In the genomic region with DNA sequence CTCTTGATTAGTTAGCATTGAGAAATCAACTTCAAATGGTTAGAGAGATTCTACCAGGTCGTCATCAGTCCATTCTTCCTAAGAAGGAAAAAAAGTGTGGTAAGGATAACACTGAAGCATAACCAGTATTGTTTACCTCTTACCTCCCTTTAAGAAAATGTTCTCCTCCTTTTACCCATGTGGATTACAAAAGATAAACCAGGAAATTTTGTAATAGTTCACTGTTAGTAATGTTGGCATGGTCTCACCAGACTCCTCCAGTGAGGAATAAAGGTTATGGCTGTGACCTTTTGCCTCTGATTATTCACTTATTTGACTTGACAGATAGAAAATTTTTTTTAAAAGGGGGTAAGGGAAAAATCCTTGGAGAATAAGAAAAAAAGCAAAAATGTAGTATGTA, we compare ENCODE assay signal across 13 cellular contexts. TPM values are rescaled to one million over a fixed set of nuclear protein-coding genes. Genes with fewer than 3 reads are reported as not detected.
A peak's percentile ranks its signal among the peaks of the same experiment; 100 is the strongest.
DNase-seq lines count a peak whose midpoint lies in the region; ATAC-seq and TF ChIP-seq lines count a peak whose summit lies in the region.
"Had no signal": no experiment of that assay in that cellular context is flagged by ENCODE, and none has a peak within 500 bp of the region (broad histone marks: within the 10 kb centered on the region; RNA-seq: fewer than 3 reads in every experiment).

No MANE protein-coding gene starts in this region.

- intact Hi-C loops in sigmoid colon (cut with DNase I), result no loop called here

- POLR2A ChIA-PET in T-cell (lab: Charles Lee), result interaction anchor here (0.5 to 1.2 kb wide), 7 partner anchors 8 to 91 kb away, joined by 3 to 7 read pairs (median 3); partner anchors contain the start of gene CCNH (in 1 of the 2)
- POLR2A ChIA-PET in WTC11 (lab: Charles Lee), result no interaction called here

- H3K4me3 Mint-ChIP-seq in T-cell (no peak overlapping the region), WTC11 (no peak overlapping the region)
- H3K4me3 Mint-ChIP-seq in activated CD8-positive, alpha-beta memory T cell treated with anti-CD3 and anti-CD28 coated beads, Interleukin-2, amount 10 ng/mL, durations not matched to agents 7 days and 5 days, result no peak overlapping the region
- H3K4me3 Mint-ChIP-seq: activated CD4-positive, alpha-beta T cell treated with anti-CD3 and anti-CD28 coated beads, Interleukin-2, amount 10 ng/mL, durations not matched to agents 7 days and 5 days; activated naive CD4-positive, alpha-beta T cell treated with anti-CD3 and anti-CD28 coated beads for 36 hours; naive B cell had no signal

- H3K9me3 Mint-ChIP-seq in T-cell, result no peaks in the 10 kb centered on the region
- H3K9me3 Mint-ChIP-seq in activated CD8-positive, alpha-beta memory T cell treated with anti-CD3 and anti-CD28 coated beads, Interleukin-2, amount 10 ng/mL, durations not matched to agents 7 days and 5 days (ENCODE audit: low read depth), result no peaks in the 10 kb centered on the region
- H3K9me3 Mint-ChIP-seq in WTC11, result no peaks in the 10 kb centered on the region
- H3K9me3 Mint-ChIP-seq: activated CD4-positive, alpha-beta T cell treated with anti-CD3 and anti-CD28 coated beads, Interleukin-2, amount 10 ng/mL, durations not matched to agents 7 days and 5 days; activated naive CD4-positive, alpha-beta T cell treated with anti-CD3 and anti-CD28 coated beads for 36 hours; naive B cell had no signal

- H3K36me3 Mint-ChIP-seq in T-cell, result peaks cover 61% of the 10 kb centered on the region
- H3K36me3 Mint-ChIP-seq in activated CD8-positive, alpha-beta memory T cell treated with anti-CD3 and anti-CD28 coated beads, Interleukin-2, amount 10 ng/mL, durations not matched to agents 7 days and 5 days, result peaks cover 62% of the 10 kb centered on the region
- peaks cover 84% of the 10 kb centered on the region for H3K36me3 Mint-ChIP-seq in WTC11

- H3K4me1 Mint-ChIP-seq in T-cell (peaks cover 26 to 50% (median 37%) of the 10 kb centered on the region in 3 donors), WTC11 (no peaks in the 10 kb centered on the region)
- H3K4me1 Mint-ChIP-seq in activated CD8-positive, alpha-beta memory T cell treated with anti-CD3 and anti-CD28 coated beads, Interleukin-2, amount 10 ng/mL, durations not matched to agents 7 days and 5 days, result peaks cover 21% of the 10 kb centered on the region

- CTCF ChIA-PET in T-cell (lab: Charles Lee), result interaction anchor here in 1 of 2 donors (1.1 kb wide), 1 partner anchor 13 kb away, joined by 3 read pairs; no protein-coding TSS in a partner anchor
- CTCF ChIA-PET in activated CD8-positive, alpha-beta memory T cell treated with anti-CD3 and anti-CD28 coated beads, Interleukin-2, amount 10 ng/mL, durations not matched to agents 7 days and 5 days (lab: Charles Lee), result interaction anchor here (1.2 kb wide), 1 partner anchor 14 kb away, joined by 4 read pairs; no protein-coding TSS in a partner anchor
- CTCF ChIA-PET in WTC11 (lab: Charles Lee), result no interaction called here

- peaks cover 52% of the 10 kb centered on the region for H3K4me1 ChIP-seq in GM23248 (ENCODE audit: insufficient read depth)
- H3K4me1 ChIP-seq in sigmoid colon, result peaks cover 0 to 26% (median 5%) of the 10 kb centered on the region in 4 donors

- ATAC-seq in T-cell (replicated peaks in 1 of 4) (no peak), GM18517 (IDR thresholded peaks at IDR 0.05; ENCODE audit: unreplicated experiment) (no peak), WTC11 (no peak)
- no peak for ATAC-seq in activated CD8-positive, alpha-beta memory T cell treated with anti-CD3 and anti-CD28 coated beads, Interleukin-2, amount 10 ng/mL, durations not matched to agents 7 days and 5 days

- H3K9me3 ChIP-seq in GM23248 (ENCODE audit: low read depth), result no peaks in the 10 kb centered on the region
- H3K9me3 ChIP-seq in sigmoid colon, result no peaks in the 10 kb centered on the region

- H3K79me2 ChIP-seq in GM23248 (ENCODE audit: insufficient read depth), result peaks cover 42% of the 10 kb centered on the region

- TF ChIP-seq POLR2A in sigmoid colon (IDR thresholded peaks at IDR 0.05), result no peak

- WGBS in GM23248 (ENCODE audit: low coverage in 1 of 2, low lambda C conversion rate in 2 of 2, missing lambda C conversion rate in 2 of 2), 2 experiments, result 31 to 32% methylated on average over 1 of the region's 1 CpG
- 71 to 88% methylated on average over 1 of the region's 1 CpG for WGBS in sigmoid colon, 2 donors

- TF ChIP-seq EP300 in sigmoid colon (IDR thresholded peaks at IDR 0.05), result no peak

- H4K20me1 ChIP-seq in GM23248 (ENCODE audit: insufficient read depth), result no peaks in the 10 kb centered on the region

- no peak overlapping the region for H2AFZ ChIP-seq in GM23248

- peak; percentile 76 for DNase-seq in GM23248
- no peak for DNase-seq in T-cell
- peak; percentile 85 for DNase-seq in fibroblast of pulmonary artery (ENCODE audit: low read depth)
- DNase-seq in sigmoid colon, result no peak
- DNase-seq in activated CD8-positive, alpha-beta memory T cell treated with anti-CD3 and anti-CD28 coated beads, Interleukin-2, amount 10 ng/mL, durations not matched to agents 7 days and 5 days, result no peak
- DNase-seq in WTC11 (ENCODE audit: low spot score), result no peak
- DNase-seq: activated CD4-positive, alpha-beta T cell treated with anti-CD3 and anti-CD28 coated beads, Interleukin-2, amount 10 ng/mL, durations not matched to agents 7 days and 5 days; activated naive CD4-positive, alpha-beta T cell treated with anti-CD3 and anti-CD28 coated beads for 36 hours; DMS79 treated with DMSO at 0.1 percent for 48 hours; effector CD8-positive, alpha-beta T cell; naive B cell; NCI-H774 had no signal

- no peaks in the 10 kb centered on the region for H3K9me2 ChIP-seq in GM23248 (ENCODE audit: insufficient read depth)

- peak overlapping the region; percentile 39 for H3K9ac ChIP-seq in GM23248

- peaks cover 63% of the 10 kb centered on the region for H3K36me3 ChIP-seq in GM23248 (ENCODE audit: low read depth)
- peaks cover 19 to 100% (median 27%) of the 10 kb centered on the region in 4 donors for H3K36me3 ChIP-seq in sigmoid colon

- H3F3A ChIP-seq in GM23248 (ENCODE audit: insufficient read depth), result peaks cover 87% of the 10 kb centered on the region

- H3K27me3 ChIP-seq in GM23248 (replicated peaks; ENCODE audit: insufficient read depth) (no peaks in the 10 kb centered on the region), sigmoid colon (no peaks in the 10 kb centered on the region)

- peak overlapping the region; percentile 28 to 48 for H3K27ac Mint-ChIP-seq in T-cell
- H3K27ac Mint-ChIP-seq in activated CD8-positive, alpha-beta memory T cell treated with anti-CD3 and anti-CD28 coated beads, Interleukin-2, amount 10 ng/mL, durations not matched to agents 7 days and 5 days, result no peak overlapping the region
- H3K27ac Mint-ChIP-seq in WTC11, result no peak overlapping the region
- H3K27ac Mint-ChIP-seq: activated CD4-positive, alpha-beta T cell treated with anti-CD3 and anti-CD28 coated beads, Interleukin-2, amount 10 ng/mL, durations not matched to agents 7 days and 5 days; activated naive CD4-positive, alpha-beta T cell treated with anti-CD3 and anti-CD28 coated beads for 36 hours had no signal

- peak overlapping the region; percentile 71 for H3K4me2 ChIP-seq in GM23248 (ENCODE audit: unreplicated experiment)

- in situ Hi-C loops in GM23248 (cut with MboI), result no loop called here

- H3K27me3 Mint-ChIP-seq in T-cell (no peaks in the 10 kb centered on the region), WTC11 (ENCODE audit: low read depth) (no peaks in the 10 kb centered on the region)
- no peaks in the 10 kb centered on the region for H3K27me3 Mint-ChIP-seq in activated CD8-positive, alpha-beta memory T cell treated with anti-CD3 and anti-CD28 coated beads, Interleukin-2, amount 10 ng/mL, durations not matched to agents 7 days and 5 days
- H3K27me3 Mint-ChIP-seq: activated CD4-positive, alpha-beta T cell treated with anti-CD3 and anti-CD28 coated beads, Interleukin-2, amount 10 ng/mL, durations not matched to agents 7 days and 5 days; naive B cell had no signal

- TF ChIP-seq CTCF in fibroblast of pulmonary artery (IDR thresholded peaks at IDR 0.05; ENCODE audit: low read length, missing control alignments) (no peak), sigmoid colon (IDR thresholded peaks at IDR 0.05) (no peak), WTC11 (IDR thresholded peaks at IDR 0.05) (no peak)

- no peak overlapping the region for H3K4me3 ChIP-seq in GM23248
- H3K4me3 ChIP-seq in fibroblast of pulmonary artery (replicated peaks; ENCODE audit: low read depth, low read length), result no peak overlapping the region
- no peak overlapping the region for H3K4me3 ChIP-seq in sigmoid colon

- H3K27ac ChIP-seq in GM23248 (peak overlapping the region; percentile 92), sigmoid colon (peak overlapping the region in 3 of 4 donors; percentile 19 to 63 (median 32))

TF ChIP-seq in WTC11, 78 proteins besides CTCF, POLR2A, EP300 and RAD21 (continues in another document):
- TF ChIP-seq TEAD1 (CRISPR knock-in tag; IDR thresholded peaks at IDR 0.05), result no peak
- no peak for TF ChIP-seq TEAD4 (CRISPR knock-in tag; IDR thresholded peaks at IDR 0.05)
- TF ChIP-seq NR2C2 (CRISPR knock-in tag; IDR thresholded peaks at IDR 0.05), result no peak
- TF ChIP-seq CDX4 (CRISPR knock-in tag; IDR thresholded peaks at IDR 0.05; ENCODE audit: borderline replicate concordance), result no peak
- no peak for TF ChIP-seq ZNF423 (CRISPR knock-in tag; IDR thresholded peaks at IDR 0.05)

RNA-seq across cellular contexts. Expression of gene CCNH, which starts 18.3 kb away (rescaled TPM):
- total RNA-seq in GM23248 (2014; rRNA removed; shearing (Covaris generic)), result 37.7 and 69.7 TPM in 2 replicates
- polyA plus RNA-seq in GM23248 (2016; fragmentation: Nextera tagmentation; extraction: Ambion mirVana) (54.3 and 60.2 TPM in 2 replicates), sigmoid colon (10 to 100 TPM; 32.1 to 42.0 (median 35.6) TPM)
- total RNA-seq in T-cell (100 to 1,000 TPM in 2 of 5 donors, 10 to 100 TPM in 3; 64.2 to 276 (median 72.9) TPM), sigmoid colon (10 to 100 TPM; 79.2 to 92.7 (median 89.1) TPM), WTC11 (2021) (33.4 to 40.8 TPM (median 35.3 TPM) in 3 replicates)
- total RNA-seq in activated CD8-positive, alpha-beta memory T cell treated with anti-CD3 and anti-CD28 coated beads, Interleukin-2, amount 10 ng/mL, durations not matched to agents 7 days and 5 days, result 10 to 100 TPM; 62.4 to 67.3 TPM

Comparison
In these comparisons a context has a peak if more than half of its experiments do, and no peak if none do; other contexts are left out.
1. DNase-seq: peak in GM23248 (single experiment) and fibroblast of pulmonary artery (single experiment); none in T-cell (0 of 34), sigmoid colon (single experiment), activated CD8-positive, alpha-beta memory T cell treated with anti-CD3 and anti-CD28 coated beads, Interleukin-2, amount 10 ng/mL, durations not matched to agents 7 days and 5 days (single experiment) and WTC11 (single experiment).
2. H3K27ac Mint-ChIP-seq: peak in T-cell (2 of 2); none in activated CD8-positive, alpha-beta memory T cell treated with anti-CD3 and anti-CD28 coated beads, Interleukin-2, amount 10 ng/mL, durations not matched to agents 7 days and 5 days (single experiment) and WTC11 (single experiment).